Comparison of ENCODE assay signal across 23 cellular contexts in genomic region chr18:435940-436339, GRCh38.
DNase-seq lines count a peak whose midpoint lies in the region; FAIRE-seq and TF ChIP-seq lines count a peak whose summit lies in the region.
"Had no signal": no experiment of that assay in that cellular context is flagged by ENCODE, and none has a peak within 500 bp of the region (broad histone marks: within the 10 kb centered on the region; RNA-seq: fewer than 3 reads in every experiment).

No MANE protein-coding gene starts in this region.

- H2BK5ac ChIP-seq in H9 (ENCODE audit: insufficient read length, low read length) = no peak overlapping the region
- no peak overlapping the region for H2BK5ac ChIP-seq in mesendoderm (ENCODE audit: low read length)

- no peak overlapping the region for H2BK15ac ChIP-seq in H9 (ENCODE audit: low read depth, low read length)
- no peak overlapping the region for H2BK15ac ChIP-seq in mesendoderm (replicated peaks; ENCODE audit: low read depth)

- no peak overlapping the region for H3K14ac ChIP-seq in H9 (ENCODE audit: insufficient read depth, low read length)

- H3K56ac ChIP-seq in H9 (ENCODE audit: insufficient read length, low read depth, low read length) = no peak overlapping the region
- H3K56ac ChIP-seq in mesendoderm (ENCODE audit: low read length) = no peak overlapping the region

- H3K27me3 Mint-ChIP-seq in H9 (ENCODE audit: low read depth) = no peaks in the 10 kb centered on the region

- no peak overlapping the region for H3K4me3 ChIP-seq in AG10803 (ENCODE audit: low read length)
- no peak overlapping the region for H3K4me3 ChIP-seq in fibroblast of mammary gland (ENCODE audit: control insufficient read depth, low read depth, low read length)
- H3K4me3 ChIP-seq in mesendoderm (ENCODE audit: low read length) = no peak overlapping the region
- H3K4me3 ChIP-seq: psoas muscle, SK-N-MC, spleen, suprapubic skin had no signal

- no peaks in the 10 kb centered on the region for H4K20me1 ChIP-seq in H9 (ENCODE audit: control insufficient read depth, insufficient read depth, insufficient read length)

- H2AK5ac ChIP-seq in H9 (ENCODE audit: insufficient read length, low read length) (no peak overlapping the region), mesendoderm (ENCODE audit: low read length) (no peak overlapping the region)

- no peak overlapping the region for H2BK20ac ChIP-seq in H9 (ENCODE audit: low read depth, low read length, poor library complexity, severe bottlenecking)

- H2AFZ ChIP-seq in H9 (ENCODE audit: low read length) = no peak overlapping the region

- no peak for FAIRE-seq in GM12891 (lab: Jason Lieb, UNC)
- FAIRE-seq: A204.1, colon, H1, HepG2 had no signal

- H2BK120ac ChIP-seq in H9 (ENCODE audit: low read depth, low read length, poor library complexity, severe bottlenecking) (no peak overlapping the region), mesendoderm (ENCODE audit: low read depth, low read length) (no peak overlapping the region)

- no peaks in the 10 kb centered on the region for H3K9me3 ChIP-seq in H9 (ENCODE audit: control insufficient read depth, low read depth, low read length)
- H3K9me3 ChIP-seq: psoas muscle, spleen, suprapubic skin had no signal

- no peak for TF ChIP-seq CTCF in AG10803 (conservative IDR thresholded peaks at IDR 0.05; ENCODE audit: low read length)
- TF ChIP-seq CTCF in fibroblast of mammary gland (conservative IDR thresholded peaks at IDR 0.05; ENCODE audit: control insufficient read depth, insufficient read depth, low read depth, low read length) = no peak
- no peak for TF ChIP-seq CTCF in H9 (conservative IDR thresholded peaks at IDR 0.05)

- H3K79me1 ChIP-seq in H9 (ENCODE audit: insufficient read depth, low read depth, low read length, poor library complexity, severe bottlenecking) (no peaks in the 10 kb centered on the region), mesendoderm (ENCODE audit: low read length) (peaks cover 2% of the 10 kb centered on the region)

- H3K9ac ChIP-seq in H9 (ENCODE audit: extremely low read depth, insufficient read length, low read length) = no peak overlapping the region
- H3K9ac ChIP-seq in mesendoderm (ENCODE audit: low read length) = no peak overlapping the region

- H3K23ac ChIP-seq in H9 (ENCODE audit: insufficient read length, low read depth, low read length) (no peak overlapping the region), mesendoderm (ENCODE audit: low read length) (no peak overlapping the region)

- WGBS in H9 (ENCODE audit: extremely low coverage, insufficient read length, low lambda C conversion rate) = no CpG with 5 or more reads among the region's 4 CpGs
- no CpG with 5 or more reads among the region's 4 CpGs for WGBS in mesendoderm (ENCODE audit: extremely low coverage, insufficient coverage, low lambda C conversion rate)

- H3K4me3 Mint-ChIP-seq in H9 = no peak overlapping the region
- H3K4me3 Mint-ChIP-seq: activated T-helper 17 cell treated with anti-CD3 and anti-CD28 coated beads, Interleukin-2, amount 50 U/mL, for 72 hours; CD4-positive, CD25-positive, alpha-beta regulatory T cell; natural killer cell treated with Interleukin-12 subunit alpha and Interleukin-12 subunit beta and Interleukin-15 and Interleukin-18, amount 100 ng/mL, for 72 hours had no signal

- DNase-seq in AG10803 (ENCODE audit: low read depth) (peak; percentile 49), amygdala (lab: John Stamatoyannopoulos, UW) (peak in 38 of 56 donors; percentile 16 to 79 (median 48)), fibroblast of mammary gland (ENCODE audit: low read depth) (peak; percentile 58), midbrain (lab: John Stamatoyannopoulos, UW) (peak; percentile 83), GM12891 (ENCODE audit: insufficient read length, low spot score) (no peak), H9 (no peak), mesendoderm (no peak), DMS114 treated with DMSO at 0.1 percent for 48 hours (lab: John Stamatoyannopoulos, UW; ENCODE audit: unreplicated experiment) (no peak)
- DNase-seq: activated CD4-positive, alpha-beta T cell treated with anti-CD3 and anti-CD28 coated beads for 1 hour; CD4-positive, CD25-positive, alpha-beta regulatory T cell; DMS53; MM.1S; NCI-H1694; psoas muscle; spleen had no signal

- H3K9me3 Mint-ChIP-seq in H9 = no peaks in the 10 kb centered on the region; a peak in 1 of 5 replicates
- H3K9me3 Mint-ChIP-seq: activated T-helper 17 cell treated with anti-CD3 and anti-CD28 coated beads, Interleukin-2, amount 50 U/mL, for 72 hours; natural killer cell treated with Interleukin-12 subunit alpha and Interleukin-12 subunit beta and Interleukin-15 and Interleukin-18, amount 100 ng/mL, for 72 hours had no signal

- no peak overlapping the region for H3T11ph ChIP-seq in H9 (ENCODE audit: low read length)

- no peak overlapping the region for H4K91ac ChIP-seq in H9 (ENCODE audit: insufficient read length, low read depth, low read length)

- no peaks in the 10 kb centered on the region for H3K36me3 Mint-ChIP-seq in H9 (ENCODE audit: insufficient read depth in 1 of 3, low read depth in 3 of 3)
- H3K36me3 Mint-ChIP-seq: CD4-positive, CD25-positive, alpha-beta regulatory T cell; natural killer cell treated with Interleukin-12 subunit alpha and Interleukin-12 subunit beta and Interleukin-15 and Interleukin-18, amount 100 ng/mL, for 72 hours had no signal

- H4K5ac ChIP-seq in H9 (ENCODE audit: insufficient read length, low read depth, low read length) = no peak overlapping the region
- H4K5ac ChIP-seq in mesendoderm (ENCODE audit: low read length) = no peak overlapping the region

- H3K27ac ChIP-seq in H9 (ENCODE audit: insufficient read length, low read depth, low read length) (no peak overlapping the region), mesendoderm (ENCODE audit: low read depth, low read length) (no peak overlapping the region)
- H3K27ac ChIP-seq: psoas muscle, SK-N-MC, spleen, suprapubic skin had no signal

- H3K79me2 ChIP-seq in H9 (ENCODE audit: insufficient read depth, low read length) = no peaks in the 10 kb centered on the region
- H3K79me2 ChIP-seq in mesendoderm (ENCODE audit: control insufficient read depth, insufficient read depth, low read length) = no peaks in the 10 kb centered on the region

- no peak overlapping the region for H3K27ac Mint-ChIP-seq in H9
- H3K27ac Mint-ChIP-seq: activated T-helper 17 cell treated with anti-CD3 and anti-CD28 coated beads, Interleukin-2, amount 50 U/mL, for 72 hours; CD4-positive, CD25-positive, alpha-beta regulatory T cell; natural killer cell treated with Interleukin-12 subunit alpha and Interleukin-12 subunit beta and Interleukin-15 and Interleukin-18, amount 100 ng/mL, for 72 hours had no signal

- no peak overlapping the region for H3K4me2 ChIP-seq in H9 (ENCODE audit: insufficient read depth, insufficient read length, low read length)
- no peak overlapping the region for H3K4me2 ChIP-seq in mesendoderm (ENCODE audit: low read length)

- H3K18ac ChIP-seq in H9 (ENCODE audit: insufficient read length, low read depth, low read length) (no peak overlapping the region), mesendoderm (ENCODE audit: low read length) (no peak overlapping the region)

- H3K4me1 ChIP-seq in H9 (ENCODE audit: insufficient read depth, low read length) = no peaks in the 10 kb centered on the region
- no peaks in the 10 kb centered on the region for H3K4me1 ChIP-seq in mesendoderm (ENCODE audit: control insufficient read depth, low read depth, low read length)
- H3K4me1 ChIP-seq: psoas muscle had no signal

- no peak for TF ChIP-seq POLR2A in GM12891 (IDR thresholded peaks at IDR 0.05; ENCODE audit: low read depth, low read length)

- no peaks in the 10 kb centered on the region for H3K23me2 ChIP-seq in H9 (ENCODE audit: insufficient read length, low read depth, low read length, poor library complexity, severe bottlenecking)

- H4K8ac ChIP-seq in H9 (replicated peaks; ENCODE audit: insufficient read length, low read depth, low read length) (no peak overlapping the region), mesendoderm (ENCODE audit: low read depth, low read length) (no peak overlapping the region)

- H3K27me3 ChIP-seq in H9 (ENCODE audit: insufficient read depth, low read length) (no peaks in the 10 kb centered on the region), mesendoderm (ENCODE audit: insufficient read depth, low read length, poor library complexity) (no peaks in the 10 kb centered on the region)
- H3K27me3 ChIP-seq: spleen, suprapubic skin had no signal

- H3K4ac ChIP-seq in H9 (ENCODE audit: low read depth, low read length) (no peak overlapping the region), mesendoderm (ENCODE audit: low read depth, low read length) (no peak overlapping the region)

- H3K4me1 Mint-ChIP-seq in H9 = no peaks in the 10 kb centered on the region
- H3K4me1 Mint-ChIP-seq: activated T-helper 17 cell treated with anti-CD3 and anti-CD28 coated beads, Interleukin-2, amount 50 U/mL, for 72 hours; CD4-positive, CD25-positive, alpha-beta regulatory T cell had no signal

- no peaks in the 10 kb centered on the region for H3K36me3 ChIP-seq in mesendoderm (ENCODE audit: control insufficient read depth, insufficient read depth, low read length)
- H3K36me3 ChIP-seq: spleen, suprapubic skin had no signal

- H2BK12ac ChIP-seq in H9 (ENCODE audit: insufficient read length, low read depth, low read length) = no peak overlapping the region

TF ChIP-seq in GM12891, 5 proteins besides CTCF, POLR2A, EP300 and RAD21:
- TF ChIP-seq POLR2AphosphoS5 (IDR thresholded peaks at IDR 0.05; ENCODE audit: low read depth, low read length) (no peak), SPI1 (IDR thresholded peaks at IDR 0.05; ENCODE audit: low read depth, low read length) (no peak), POU2F2 (IDR thresholded peaks at IDR 0.05; ENCODE audit: low read depth, low read length) (no peak), PAX5 (IDR thresholded peaks at IDR 0.05; ENCODE audit: insufficient read depth, low read length, severe bottlenecking) (no peak), TAF1 (IDR thresholded peaks at IDR 0.05; ENCODE audit: low read depth, low read length) (no peak)

Comparison
In these comparisons a context has a peak if more than half of its experiments do, and no peak if none do; other contexts are left out.
1. DNase-seq: peak in AG10803 (single experiment), amygdala (38 of 56), fibroblast of mammary gland (single experiment) and midbrain (single experiment); none in GM12891 (single experiment), H9 (single experiment), mesendoderm (single experiment) and DMS114 treated with DMSO at 0.1 percent for 48 hours (single experiment).